In genomic region chr7:105355701-105356100, GRCh38 we compare ENCODE assay signal across 17 cellular contexts. TPM values are rescaled to one million over a fixed set of nuclear protein-coding genes. Genes with fewer than 3 reads are reported as not detected.
DNase-seq lines count a peak whose midpoint lies in the region; ATAC-seq and TF ChIP-seq lines count a peak whose summit lies in the region.
"Had no signal": no experiment of that assay in that cellular context is flagged by ENCODE, and none has a peak within 500 bp of the region (broad histone marks: within the 10 kb centered on the region; RNA-seq: fewer than 3 reads in every experiment).

No MANE protein-coding gene starts in this region.

- ATAC-seq in T-helper 17 cell (no peak), GM19463 (IDR thresholded peaks at IDR 0.05; ENCODE audit: unreplicated experiment) (no peak)
- no peak for ATAC-seq in naive thymus-derived CD8-positive, alpha-beta T cell
- ATAC-seq: K562, PC-3 had no signal

- H3K27me3 Mint-ChIP-seq in CD4-positive, alpha-beta memory T cell = no peaks in the 10 kb centered on the region
- no peaks in the 10 kb centered on the region for H3K27me3 Mint-ChIP-seq in T-helper 17 cell
- no peaks in the 10 kb centered on the region for H3K27me3 Mint-ChIP-seq in naive thymus-derived CD8-positive, alpha-beta T cell
- no peaks in the 10 kb centered on the region for H3K27me3 Mint-ChIP-seq in progenitor cell of endocrine pancreas
- no peaks in the 10 kb centered on the region for H3K27me3 Mint-ChIP-seq in type B pancreatic cell

- CTCF ChIA-PET in CD4-positive, alpha-beta memory T cell (lab: Charles Lee; ENCODE audit: partially characterized antibody) = interaction anchor here (1.3 to 1.5 kb wide), 2 partner anchors 12 to 18 kb away, joined by 4 to 8 read pairs; no protein-coding TSS in a partner anchor

- peaks cover 93% of the 10 kb centered on the region for H3K79me2 ChIP-seq in KMS-11 (ENCODE audit: insufficient read depth, low read depth)

- H3K4me1 Mint-ChIP-seq in CD4-positive, alpha-beta memory T cell = peaks cover 52 to 70% (median 62%) of the 10 kb centered on the region in 4 donors
- H3K4me1 Mint-ChIP-seq in T-helper 17 cell = peaks cover 51% of the 10 kb centered on the region
- peaks cover 37 to 75% (median 62%) of the 10 kb centered on the region in 4 donors for H3K4me1 Mint-ChIP-seq in naive thymus-derived CD8-positive, alpha-beta T cell
- peaks cover 37% of the 10 kb centered on the region for H3K4me1 Mint-ChIP-seq in progenitor cell of endocrine pancreas (ENCODE audit: low read depth)
- H3K4me1 Mint-ChIP-seq in type B pancreatic cell (ENCODE audit: unreplicated experiment) = peaks cover 26% of the 10 kb centered on the region

- TF ChIP-seq CTCF in KMS-11 (conservative IDR thresholded peaks at IDR 0.05; ENCODE audit: low read depth, low read length) = no peak
- TF ChIP-seq CTCF in progenitor cell of endocrine pancreas (IDR thresholded peaks at IDR 0.05; ENCODE audit: unreplicated experiment) = no peak
- TF ChIP-seq CTCF in type B pancreatic cell (conservative IDR thresholded peaks at IDR 0.05) = no peak

- peak overlapping the region; percentile 21; the same call in 1 of the 2 replicates for H2AFZ ChIP-seq in KMS-11 (ENCODE audit: low read depth)

- H3K4me2 ChIP-seq in KMS-11 = peak overlapping the region; percentile 87

- no peak for DNase-seq in CD4-positive, alpha-beta memory T cell
- DNase-seq in T-helper 17 cell = no peak
- DNase-seq in naive thymus-derived CD8-positive, alpha-beta T cell = no peak
- DNase-seq in progenitor cell of endocrine pancreas (ENCODE audit: low spot score, unreplicated experiment) = no peak
- no peak for DNase-seq in D341Med (ENCODE audit: low spot score)
- no peak for DNase-seq in type B pancreatic cell (ENCODE audit: extremely low spot score, unreplicated experiment)
- DNase-seq: BE2C, Caco-2, DMS79, HFFc6, NCI-H2029, NCI-H524, PC-3 had no signal

- H3K36me3 ChIP-seq in CD4-positive, alpha-beta memory T cell (ENCODE audit: insufficient read depth, low read length) = no peaks in the 10 kb centered on the region
- H3K36me3 ChIP-seq in KMS-11 (ENCODE audit: insufficient read depth) = no peaks in the 10 kb centered on the region
- H3K36me3 ChIP-seq: BE2C had no signal

- H3K9me3 Mint-ChIP-seq in CD4-positive, alpha-beta memory T cell = peaks cover 0 to under 1% (median 0%) of the 10 kb centered on the region in 8 donors
- H3K9me3 Mint-ChIP-seq in naive thymus-derived CD8-positive, alpha-beta T cell = peaks cover 0 to 9% (median 0%) of the 10 kb centered on the region in 9 donors
- peaks cover 9% of the 10 kb centered on the region for H3K9me3 Mint-ChIP-seq in progenitor cell of endocrine pancreas (ENCODE audit: low read depth)
- peaks cover 12% of the 10 kb centered on the region for H3K9me3 Mint-ChIP-seq in type B pancreatic cell
- H3K9me3 Mint-ChIP-seq: HFFc6 had no signal

- H3K4me3 Mint-ChIP-seq in CD4-positive, alpha-beta memory T cell = peak overlapping the region in 2 of 8 donors; percentile 15 to 32
- H3K4me3 Mint-ChIP-seq in T-helper 17 cell = no peak overlapping the region
- peak overlapping the region in 1 of 10 donors; percentile 28 for H3K4me3 Mint-ChIP-seq in naive thymus-derived CD8-positive, alpha-beta T cell
- H3K4me3 Mint-ChIP-seq in progenitor cell of endocrine pancreas (ENCODE audit: low read depth) = no peak overlapping the region
- no peak overlapping the region for H3K4me3 Mint-ChIP-seq in type B pancreatic cell
- H3K4me3 Mint-ChIP-seq: HFFc6 had no signal

- peaks cover 0 to 2% of the 10 kb centered on the region in 2 donors for H3K36me3 Mint-ChIP-seq in CD4-positive, alpha-beta memory T cell
- no peaks in the 10 kb centered on the region for H3K36me3 Mint-ChIP-seq in T-helper 17 cell (ENCODE audit: low read depth)
- H3K36me3 Mint-ChIP-seq in naive thymus-derived CD8-positive, alpha-beta T cell = peaks cover 0 to 7% (median 3%) of the 10 kb centered on the region in 3 donors
- peaks cover 9% of the 10 kb centered on the region for H3K36me3 Mint-ChIP-seq in progenitor cell of endocrine pancreas (ENCODE audit: insufficient read depth)
- H3K36me3 Mint-ChIP-seq in type B pancreatic cell = peaks cover 6% of the 10 kb centered on the region

- intact Hi-C loops in CD4-positive, alpha-beta memory T cell (cut with micrococcal nuclease) = no loop called here

- H3K4me3 ChIP-seq in CD4-positive, alpha-beta memory T cell (ENCODE audit: low read length in 2 of 2) = no peak overlapping the region
- no peak overlapping the region for H3K4me3 ChIP-seq in KMS-11 (IDR thresholded peaks at IDR 0.05; ENCODE audit: insufficient read depth, low read depth, low read length)
- H3K4me3 ChIP-seq: K562 had no signal

- H3K27ac Mint-ChIP-seq in CD4-positive, alpha-beta memory T cell = peak overlapping the region in 5 of 7 donors; percentile 24 to 80 (median 55)
- H3K27ac Mint-ChIP-seq in T-helper 17 cell (peak overlapping the region; percentile 91), progenitor cell of endocrine pancreas (no peak overlapping the region), type B pancreatic cell (no peak overlapping the region)
- H3K27ac Mint-ChIP-seq in naive thymus-derived CD8-positive, alpha-beta T cell = peak overlapping the region; percentile 63 to 97 (median 90)
- H3K27ac Mint-ChIP-seq: HFFc6 had no signal

- H3K27me3 ChIP-seq in CD4-positive, alpha-beta memory T cell (ENCODE audit: insufficient read depth, low read length) = no peaks in the 10 kb centered on the region
- no peaks in the 10 kb centered on the region for H3K27me3 ChIP-seq in KMS-11 (ENCODE audit: insufficient read depth, low read depth)
- H3K27me3 ChIP-seq: BE2C had no signal

- no peaks in the 10 kb centered on the region for H4K20me1 ChIP-seq in KMS-11 (ENCODE audit: insufficient read depth)

- peak overlapping the region; percentile 45; the same call in 1 of the 2 replicates for H3K9ac ChIP-seq in KMS-11

- H3K27ac ChIP-seq in CD4-positive, alpha-beta memory T cell (ENCODE audit: low read depth, low read length) = no peak overlapping the region
- peak overlapping the region; percentile 90 for H3K27ac ChIP-seq in KMS-11
- H3K27ac ChIP-seq: HL-60 had no signal

- POLR2A ChIA-PET in CD4-positive, alpha-beta memory T cell (lab: Charles Lee; ENCODE audit: partially characterized antibody) = interaction anchor here (1.1 to 5.2 kb wide), 3 partner anchors 10 to 57 kb away, joined by 4 to 48 read pairs (median 5); partner anchors contain the start of gene SRPK2
- POLR2A ChIA-PET in naive thymus-derived CD8-positive, alpha-beta T cell (lab: Charles Lee) = interaction anchor here (0.7 to 1.0 kb wide), 2 partner anchors 13 to 33 kb away, joined by 3 to 5 read pairs; partner anchors contain the start of gene SRPK2

- no peaks in the 10 kb centered on the region for H3K9me3 ChIP-seq in CD4-positive, alpha-beta memory T cell (ENCODE audit: control insufficient read depth in 1 of 2, low read length in 2 of 2)
- H3K9me3 ChIP-seq in T-helper 17 cell (ENCODE audit: control insufficient read depth, low read length, poor library complexity, severe bottlenecking) = no peaks in the 10 kb centered on the region
- H3K9me3 ChIP-seq: BE2C, Caco-2 had no signal

- H3K4me1 ChIP-seq in CD4-positive, alpha-beta memory T cell (ENCODE audit: insufficient read depth, low read length) = peaks cover 60% of the 10 kb centered on the region
- H3K4me1 ChIP-seq in KMS-11 (ENCODE audit: low read depth, poor library complexity, severe bottlenecking) = peaks cover 89% of the 10 kb centered on the region
- H3K4me1 ChIP-seq: BE2C had no signal

RNA-seq across cellular contexts. Expression of gene SRPK2, which starts 33.0 kb away (rescaled TPM):
- total RNA-seq in CD4-positive, alpha-beta memory T cell = 10 to 100 TPM; 54.7 to 55.2 TPM
- 10 to 100 TPM; 36.0 to 48.7 TPM for polyA plus RNA-seq in CD4-positive, alpha-beta memory T cell
- total RNA-seq in T-helper 17 cell (10 to 100 TPM; 46.2 to 50.0 TPM), progenitor cell of endocrine pancreas (78.8 and 79.3 TPM in 2 replicates), type B pancreatic cell (ENCODE audit: low replicate concordance) (30.4 and 36.0 TPM in 2 replicates)
- 10 to 100 TPM; 39.2 to 40.4 TPM for total RNA-seq in naive thymus-derived CD8-positive, alpha-beta T cell
- 10 to 100 TPM; 39.5 to 47.1 (median 41.4) TPM for polyA plus RNA-seq in naive thymus-derived CD8-positive, alpha-beta T cell

Comparison
In these comparisons a context has a peak if more than half of its experiments do, and no peak if none do; other contexts are left out.
1. H3K27ac Mint-ChIP-seq: peak in CD4-positive, alpha-beta memory T cell (5 of 7), T-helper 17 cell (single experiment) and naive thymus-derived CD8-positive, alpha-beta T cell (10 of 10); none in progenitor cell of endocrine pancreas (single experiment) and type B pancreatic cell (single experiment).